ENCODE assay signal across 13 cellular contexts in genomic region chr14:68361231-68361630, GRCh38.
DNase-seq lines count a peak whose midpoint lies in the region; ATAC-seq and TF ChIP-seq lines count a peak whose summit lies in the region.
"Had no signal": no experiment of that assay in that cellular context is flagged by ENCODE, and none has a peak within 500 bp of the region (broad histone marks: within the 10 kb centered on the region; RNA-seq: fewer than 3 reads in every experiment).

No MANE protein-coding gene starts in this region.

- DNase-seq in HCT116 (ENCODE audit: low read depth, low spot score) (no peak), ascending aorta (ENCODE audit: low spot score in 2 of 2) (no peak), iris pigment epithelial cell (ENCODE audit: low read depth) (peak; percentile 77), T-helper 1 cell (no peak), putamen (ENCODE audit: low spot score) (no peak), GM10248 (ENCODE audit: extremely low spot score) (no peak)
- DNase-seq in central memory CD4-positive, alpha-beta T cell, result no peak
- DNase-seq: activated T-cell treated with anti-CD3 and anti-CD28 coated beads, Interleukin-2, amount 50 U/mL, for 24 hours; hippocampal formation; NCI-H2081 treated with DMSO at 0.1 percent for 48 hours; stimulated activated naive CD4-positive, alpha-beta T cell had no signal

- no TSS peak for BruUV-seq in HCT116 (replicated peaks; lab: Mats Ljungman, UMichigan)

- no peaks in the 10 kb centered on the region for H3K9me2 ChIP-seq in HCT116 (ENCODE audit: insufficient read depth)

- H3K27me3 ChIP-seq in HCT116 (ENCODE audit: insufficient read depth, low read length), result no peaks in the 10 kb centered on the region
- H3K27me3 ChIP-seq in ascending aorta, result no peaks in the 10 kb centered on the region

- RAD21 ChIA-PET in HCT116 (lab: Charles Lee; ENCODE audit: low non-redundant PET in 1 of 2, low total read pairs in 2 of 2, uncharacterized antibody in 2 of 2, unreplicated experiment in 2 of 2), result no interaction called here

- intact Hi-C loops in HCT116 (cut with micrococcal nuclease) (loop anchor here (10.0 kb wide), 3 partner anchors 106 to 424 kb away; no protein-coding TSS in a partner anchor), ascending aorta (cut with DNase I) (no loop called here)

- H4K20me1 ChIP-seq in HCT116 (ENCODE audit: insufficient read depth), result no peaks in the 10 kb centered on the region

- no peak for ATAC-seq in HCT116

- H3K4me3 ChIP-seq in HCT116 (replicated peaks in 1 of 2; ENCODE audit: low read depth in 1 of 2, low read length in 2 of 2), result no peak overlapping the region
- no peak overlapping the region for H3K4me3 ChIP-seq in ascending aorta

- peak overlapping the region; percentile 20; the same call in 1 of the 2 replicates for H3K4me2 ChIP-seq in HCT116 (ENCODE audit: low read length)

- H3K36me3 ChIP-seq in HCT116 (ENCODE audit: control insufficient read depth in 1 of 2, insufficient read depth in 2 of 2, low read length in 2 of 2), result no peaks in the 10 kb centered on the region
- H3K36me3 ChIP-seq in ascending aorta, result no peaks in the 10 kb centered on the region

- H3K79me2 ChIP-seq in HCT116 (ENCODE audit: insufficient read depth, low read length), result no peaks in the 10 kb centered on the region

- POLR2A ChIA-PET in HCT116 (lab: Charles Lee) (no interaction called here), GM10248 (lab: Yijun Ruan, JAX) (interaction anchor here (1.5 kb wide), 1 partner anchor 12 kb away, joined by 3 read pairs; no protein-coding TSS in a partner anchor)

- peaks cover 64% of the 10 kb centered on the region in 2 experiments for H3K4me1 ChIP-seq in HCT116 (ENCODE audit: control insufficient read depth in 1 of 2, insufficient read depth in 2 of 2, low read length in 2 of 2)
- H3K4me1 ChIP-seq in ascending aorta, result peaks cover 15 to 28% of the 10 kb centered on the region in 2 donors

- no peak for TF ChIP-seq POLR2A in HCT116 (IDR thresholded peaks at IDR 0.05; ENCODE audit: borderline replicate concordance, extremely low read depth, insufficient read depth, insufficient read length)

- H3K9ac ChIP-seq in HCT116 (ENCODE audit: low read length), result no peak overlapping the region

- no peak for TF ChIP-seq RAD21 in HCT116 (IDR thresholded peaks at IDR 0.05; ENCODE audit: low read depth)

- H3K9me3 ChIP-seq in HCT116 (ENCODE audit: control insufficient read depth in 1 of 2, insufficient read depth in 1 of 2, low read depth in 1 of 2, low read length in 2 of 2) (no peaks in the 10 kb centered on the region), ascending aorta (no peaks in the 10 kb centered on the region)

- TF ChIP-seq CTCF in HCT116 (IDR thresholded peaks at IDR 0.05 in 2 of 3, conservative IDR thresholded peaks at IDR 0.05 in 1 of 3; ENCODE audit: borderline replicate concordance in 1 of 3, insufficient read depth in 1 of 3, low read depth in 2 of 3, low read length in 2 of 3) (no peak), ascending aorta (IDR thresholded peaks at IDR 0.05) (no peak), GM10248 (IDR thresholded peaks at IDR 0.05; ENCODE audit: control extremely low read depth, extremely low read depth, low read depth, missing control alignments) (no peak)

- no peak overlapping the region for H2AFZ ChIP-seq in HCT116 (ENCODE audit: low read depth, low read length, poor library complexity, severe bottlenecking)

- CTCF ChIA-PET in HCT116 (lab: Charles Lee), result no interaction called here
- CTCF ChIA-PET in GM10248 (lab: Yijun Ruan, JAX), result interaction anchor here (0.8 to 3.9 kb wide), 6 partner anchors 11 to 417 kb away, joined by 3 to 23 read pairs (median 4); no protein-coding TSS in a partner anchor

- H3K27ac ChIP-seq in HCT116 (ENCODE audit: low read depth, low read length), result peak overlapping the region; percentile 50
- peak overlapping the region; percentile 63 to 84 for H3K27ac ChIP-seq in ascending aorta
- H3K27ac ChIP-seq in temporal lobe (ENCODE audit: low read depth, low read length), result peak overlapping the region; percentile 70
- H3K27ac ChIP-seq: VCaP had no signal

TF ChIP-seq in HCT116, 20 proteins besides CTCF, POLR2A, EP300 and RAD21:
- no peak for TF ChIP-seq ZBTB33 (IDR thresholded peaks at IDR 0.05; ENCODE audit: extremely low read depth, insufficient replicate concordance, low read length)
- no peak for TF ChIP-seq SRF (IDR thresholded peaks at IDR 0.05; ENCODE audit: low read depth)
- no peak for TF ChIP-seq EZH2 (IDR thresholded peaks at IDR 0.05)
- no peak for TF ChIP-seq ELF1 (IDR thresholded peaks at IDR 0.05; ENCODE audit: borderline replicate concordance, low read depth)
- TF ChIP-seq ZNF274 (IDR thresholded peaks at IDR 0.05; ENCODE audit: low read depth, low read length), result no peak
- no peak for TF ChIP-seq CEBPB (IDR thresholded peaks at IDR 0.05; ENCODE audit: low read depth)
- no peak for TF ChIP-seq EZH2phosphoT487 (IDR thresholded peaks at IDR 0.05; ENCODE audit: borderline replicate concordance)
- no peak for TF ChIP-seq EGR1 (IDR thresholded peaks at IDR 0.05; ENCODE audit: low read depth)
- no peak for TF ChIP-seq ZFX (IDR thresholded peaks at IDR 0.05)
- TF ChIP-seq CBX3 (IDR thresholded peaks at IDR 0.05; ENCODE audit: low read depth), result no peak
- no peak for TF ChIP-seq MAX (IDR thresholded peaks at IDR 0.05)
- no peak for TF ChIP-seq SIN3A (IDR thresholded peaks at IDR 0.05; ENCODE audit: low read depth)
- no peak for TF ChIP-seq SP1 (IDR thresholded peaks at IDR 0.05; ENCODE audit: low read depth)
